8 cellular contexts compared by ENCODE assay signal in the genomic region with DNA sequence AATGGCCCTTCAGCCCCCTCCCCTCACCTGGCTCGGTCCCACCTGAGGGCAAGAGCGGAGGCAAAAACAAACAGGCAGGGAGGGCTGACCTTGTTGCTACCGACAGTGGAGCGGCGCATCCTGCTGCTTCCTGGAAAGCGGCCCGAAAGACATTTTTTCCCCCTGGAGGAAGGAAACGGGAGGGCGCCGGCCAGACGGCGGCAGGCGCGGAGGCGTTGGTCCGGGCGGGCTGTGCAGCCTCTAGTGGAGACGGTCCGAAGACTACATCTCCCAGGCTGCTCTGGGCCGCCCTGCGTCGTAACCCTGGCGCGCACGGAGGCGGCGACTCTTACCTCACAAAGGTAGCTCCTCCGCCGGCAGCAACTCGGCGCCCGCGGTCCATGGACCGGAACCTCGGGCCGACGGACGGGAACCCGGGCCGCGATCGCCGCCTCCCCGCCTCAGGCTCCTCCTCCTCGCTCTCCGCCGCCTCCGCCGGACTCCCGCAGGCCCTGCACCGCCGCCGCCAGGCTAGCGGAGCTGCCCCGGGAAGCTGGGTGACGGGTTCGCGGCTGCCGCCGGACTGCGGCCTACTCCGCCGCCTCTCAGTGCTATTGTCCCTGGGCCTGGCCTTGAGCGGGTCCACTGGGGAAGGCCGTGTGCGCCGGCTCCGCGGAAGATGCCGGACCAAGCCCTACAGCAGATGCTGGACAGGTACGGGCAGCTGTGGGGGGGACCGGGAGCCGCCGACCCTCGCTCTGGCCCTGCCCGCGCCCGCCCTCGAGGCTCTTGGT. TPM values are rescaled to one million over a fixed set of nuclear protein-coding genes. Genes with fewer than 3 reads are reported as not detected.
A peak's percentile ranks its signal among the peaks of the same experiment; 100 is the strongest.
DNase-seq lines count a peak whose midpoint lies in the region; ATAC-seq and TF ChIP-seq lines count a peak whose summit lies in the region.

A gene (minus strand): TSS at position 242 of the 773 bp plus-strand sequence. CDS start 50,728 bp downstream, outside the sequence.
A gene with protein sequence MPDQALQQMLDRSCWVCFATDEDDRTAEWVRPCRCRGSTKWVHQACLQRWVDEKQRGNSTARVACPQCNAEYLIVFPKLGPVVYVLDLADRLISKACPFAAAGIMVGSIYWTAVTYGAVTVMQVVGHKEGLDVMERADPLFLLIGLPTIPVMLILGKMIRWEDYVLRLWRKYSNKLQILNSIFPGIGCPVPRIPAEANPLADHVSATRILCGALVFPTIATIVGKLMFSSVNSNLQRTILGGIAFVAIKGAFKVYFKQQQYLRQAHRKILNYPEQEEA (plus strand): TSS at position 331 of the 773 bp plus-strand sequence. CDS start 328 bp downstream, at position 659.

- no peaks in the 10 kb centered on the region for H3K9me3 Mint-ChIP-seq in nephron progenitor cell
- no peaks in the 10 kb centered on the region for H3K9me3 Mint-ChIP-seq in stimulated activated naive CD8-positive, alpha-beta T cell treated with anti-CD3 and anti-CD28 coated beads, Interleukin-15, amount 100 ng/mL, for 72 hours

- peaks cover 4% of the 10 kb centered on the region for H3K27me3 Mint-ChIP-seq in nephron progenitor cell (ENCODE audit: low read depth, poor library complexity)
- H3K27me3 Mint-ChIP-seq in stimulated activated naive CD8-positive, alpha-beta T cell treated with anti-CD3 and anti-CD28 coated beads, Interleukin-15, amount 100 ng/mL, for 72 hours: no peaks in the 10 kb centered on the region

- peak within 1 kb of the TSS; percentile 93 for H3K4me3 Mint-ChIP-seq in nephron progenitor cell
- H3K4me3 Mint-ChIP-seq in stimulated activated naive CD8-positive, alpha-beta T cell treated with anti-CD3 and anti-CD28 coated beads, Interleukin-15, amount 100 ng/mL, for 72 hours: peak within 1 kb of the TSS; percentile 92 to 95

- TF ChIP-seq CTCF in LNCaP clone FGC (IDR thresholded peaks at IDR 0.05; ENCODE audit: control insufficient read depth, extremely low read depth, insufficient read depth): peak; percentile 43; the same call in 1 of the 2 replicates
- TF ChIP-seq CTCF in RWPE1 (conservative IDR thresholded peaks at IDR 0.05; ENCODE audit: low read depth): peak; percentile 53
- peak; percentile 79 for TF ChIP-seq CTCF in fibroblast of the aortic adventitia (IDR thresholded peaks at IDR 0.05; ENCODE audit: insufficient read depth, low read length)
- peak; percentile 59 for TF ChIP-seq CTCF in nephron progenitor cell (IDR thresholded peaks at IDR 0.05)

- peaks cover 28% of the 10 kb centered on the region for H3K4me1 Mint-ChIP-seq in nephron progenitor cell
- peaks cover 24% of the 10 kb centered on the region for H3K4me1 Mint-ChIP-seq in stimulated activated naive CD8-positive, alpha-beta T cell treated with anti-CD3 and anti-CD28 coated beads, Interleukin-15, amount 100 ng/mL, for 72 hours

- CTCF ChIA-PET in RWPE1 (lab: Yijun Ruan, JAX): interaction anchor here (0.6 to 2.0 kb wide), 14 partner anchors 11 to 352 kb away, joined by 3 to 12 read pairs (median 4); no protein-coding TSS in a partner anchor

- H3K27ac ChIP-seq in RWPE1: peak within 1 kb of the TSS; percentile 86

- peak within 1 kb of the TSS; percentile 84 for H3K27ac Mint-ChIP-seq in nephron progenitor cell
- H3K27ac Mint-ChIP-seq in stimulated activated naive CD8-positive, alpha-beta T cell treated with anti-CD3 and anti-CD28 coated beads, Interleukin-15, amount 100 ng/mL, for 72 hours: peak within 1 kb of the TSS; percentile 90 to 97

- H3K36me3 Mint-ChIP-seq in nephron progenitor cell (ENCODE audit: low read depth): peaks cover 23% of the 10 kb centered on the region

- H3K4me3 ChIP-seq in LNCaP clone FGC (ENCODE audit: low read depth, low read length) (peak within 1 kb of the TSS; percentile 99), fibroblast of the aortic adventitia (ENCODE audit: low read depth, low read length) (peak within 1 kb of the TSS; percentile 96)

- POLR2A ChIA-PET in RWPE1 (lab: Yijun Ruan, JAX; ENCODE audit: low non-redundant PET): interaction anchor here (0.7 to 1.2 kb wide), 4 partner anchors 11 to 203 kb away, joined by 3 to 6 read pairs (median 6); no protein-coding TSS in a partner anchor

- DNase-seq in ELR (ENCODE audit: low read depth) (peak; percentile 97), H4 (ENCODE audit: low spot score) (peak; percentile 96), LNCaP clone FGC (ENCODE audit: low read depth) (peak; percentile 95), RWPE1 (ENCODE audit: low spot score) (peak; percentile 96), fibroblast of the aortic adventitia (ENCODE audit: low read depth) (peak; percentile 94), nephron progenitor cell (peak; percentile 93)
- DNase-seq in activated effector memory CD4-positive, alpha-beta T cell treated with Interleukin-2 at 50 U/mL for 16 hours: peak; percentile 86
- peak; percentile 90 to 96 for DNase-seq in stimulated activated naive CD8-positive, alpha-beta T cell treated with anti-CD3 and anti-CD28 coated beads, Interleukin-15, amount 100 ng/mL, for 72 hours

- peak; percentile 99 for ATAC-seq in stimulated activated naive CD8-positive, alpha-beta T cell treated with anti-CD3 and anti-CD28 coated beads, Interleukin-15, amount 100 ng/mL, for 72 hours

RNA-seq across cellular contexts. Expression of the first gene that starts in this region (rescaled TPM):
- 0.16 and 0.56 TPM in 2 replicates for total RNA-seq in H4 (2014; rRNA removed; shearing (Covaris generic))
- total RNA-seq in fibroblast of the aortic adventitia (ENCODE audit: low replicate concordance): 0.99 and 1.7 TPM in 2 replicates

RNA-seq across cellular contexts. Expression of the second gene that starts in this region (rescaled TPM):
- total RNA-seq in H4 (2014; rRNA removed; shearing (Covaris generic)): 13.0 and 28.7 TPM in 2 replicates
- total RNA-seq in fibroblast of the aortic adventitia (ENCODE audit: low replicate concordance): 13.5 and 14.0 TPM in 2 replicates

Comparison
In these comparisons a context has a peak if more than half of its experiments do, and no peak if none do; other contexts are left out.
1. Peak in every context shown above with its lines: DNase-seq, ATAC-seq, H3K4me3 ChIP-seq and H3K27ac ChIP-seq.